Comparison of ENCODE assay signal across 20 cellular contexts in genomic region chr3:157405457-157405856, GRCh38. TPM values are rescaled to one million over a fixed set of nuclear protein-coding genes. Genes with fewer than 3 reads are reported as not detected.
DNase-seq lines count a peak whose midpoint lies in the region; ATAC-seq and TF ChIP-seq lines count a peak whose summit lies in the region.
"Had no signal": no experiment of that assay in that cellular context is flagged by ENCODE, and none has a peak within 500 bp of the region (broad histone marks: within the 10 kb centered on the region; RNA-seq: fewer than 3 reads in every experiment).

No MANE protein-coding gene starts in this region.

- H3K18ac ChIP-seq in mesenchymal stem cell (ENCODE audit: low read depth in 1 of 2, low read length in 2 of 2) = no peak overlapping the region

- no peak for TF ChIP-seq CTCF in cardiac fibroblast (IDR thresholded peaks at IDR 0.05; ENCODE audit: low read depth, low read length)

- H2BK5ac ChIP-seq in mesenchymal stem cell (ENCODE audit: low read depth, low read length, poor library complexity, severe bottlenecking) = no peak overlapping the region

- H2AFZ ChIP-seq in mesenchymal stem cell (ENCODE audit: low read depth, low read length) = no peak overlapping the region

- H4K8ac ChIP-seq in mesenchymal stem cell (ENCODE audit: low read length) = no peak overlapping the region

- H3K4me1 ChIP-seq in mesenchymal stem cell (ENCODE audit: control insufficient read depth, insufficient read depth, low read depth, low read length) = no peaks in the 10 kb centered on the region
- H3K4me1 ChIP-seq: Peyer's patch, psoas muscle had no signal

- no peak overlapping the region for H3K4me2 ChIP-seq in mesenchymal stem cell (ENCODE audit: low read length, poor library complexity, severe bottlenecking)

- no peak overlapping the region for H3K27ac ChIP-seq in mesenchymal stem cell (ENCODE audit: low read length, poor library complexity, severe bottlenecking)
- H3K27ac ChIP-seq: Peyer's patch, psoas muscle, WERI-Rb-1 had no signal

- H3K23ac ChIP-seq in mesenchymal stem cell (ENCODE audit: low read length in 2 of 2) = no peak overlapping the region

- H3K27me3 ChIP-seq in mesenchymal stem cell (ENCODE audit: control insufficient read depth in 1 of 2, insufficient read depth in 1 of 2, low read length in 2 of 2) = no peaks in the 10 kb centered on the region
- H3K27me3 ChIP-seq: Peyer's patch had no signal

- H2BK120ac ChIP-seq in mesenchymal stem cell (ENCODE audit: low read depth, low read length) = no peak overlapping the region

- peak; percentile 15 for DNase-seq in AG08396 (ENCODE audit: low spot score)
- peak; percentile 90 for DNase-seq in M059J (ENCODE audit: low read depth)
- peak; percentile 51 to 77 for DNase-seq in cardiac fibroblast (ENCODE audit: low read depth in 2 of 2)
- peak; percentile 9 for DNase-seq in mesenchymal stem cell
- DNase-seq in GM19240 (ENCODE audit: insufficient read length, low spot score) = no peak
- no peak for DNase-seq in medulla oblongata (ENCODE audit: extremely low spot score)
- DNase-seq: activated CD4-positive, alpha-beta memory T cell treated with anti-CD3 and anti-CD28 coated beads for 36 hours; activated naive CD8-positive, alpha-beta T cell treated with anti-CD3 and anti-CD28 coated beads for 36 hours; activated T-cell treated with anti-CD3 and anti-CD28 coated beads, Interleukin-2, amount 50 U/mL, for 48 hours; GF-D8; glutamatergic neuron; H9; NCI-H187 treated with DMSO at 0.1 percent for 48 hours; NCI-H526 treated with DMSO at 0.1 percent for 48 hours; Peyer's patch; psoas muscle; WERI-Rb-1 had no signal

- no peak overlapping the region for H2AK5ac ChIP-seq in mesenchymal stem cell (ENCODE audit: low read length, severe bottlenecking)

- H3K4me3 ChIP-seq in cardiac fibroblast (replicated peaks in 1 of 2; ENCODE audit: low read depth in 2 of 2, low read length in 2 of 2) (no peak overlapping the region), mesenchymal stem cell (ENCODE audit: insufficient read depth in 1 of 2, low read depth in 1 of 2, low read length in 2 of 2) (no peak overlapping the region)
- H3K4me3 ChIP-seq: Peyer's patch, psoas muscle had no signal

- H2BK12ac ChIP-seq in mesenchymal stem cell (ENCODE audit: low read length in 2 of 2) = no peak overlapping the region

- H3K79me1 ChIP-seq in mesenchymal stem cell (replicated peaks; ENCODE audit: low read length, poor library complexity, severe bottlenecking) = no peaks in the 10 kb centered on the region

- no peak overlapping the region for H3K4ac ChIP-seq in mesenchymal stem cell (ENCODE audit: low read depth in 1 of 2, low read length in 2 of 2)

- no peaks in the 10 kb centered on the region for H3K36me3 ChIP-seq in mesenchymal stem cell (ENCODE audit: control insufficient read depth in 1 of 2, insufficient read depth in 2 of 2, low read depth in 1 of 2, low read length in 2 of 2)
- H3K36me3 ChIP-seq: Peyer's patch, WERI-Rb-1 had no signal

- no peak overlapping the region for H3K14ac ChIP-seq in mesenchymal stem cell (ENCODE audit: low read length in 2 of 2)

- H4K91ac ChIP-seq in mesenchymal stem cell (ENCODE audit: low read length) = no peak overlapping the region

- 67% methylated on average over 2 of the region's 2 CpGs for WGBS in mesenchymal stem cell

- no peaks in the 10 kb centered on the region for H3K9me3 ChIP-seq in mesenchymal stem cell (ENCODE audit: control insufficient read depth, low read length)
- H3K9me3 ChIP-seq: Peyer's patch, psoas muscle had no signal

- no peak overlapping the region for H2BK15ac ChIP-seq in mesenchymal stem cell (ENCODE audit: low read depth, poor library complexity, severe bottlenecking)

- no peak overlapping the region for H3K9ac ChIP-seq in mesenchymal stem cell (ENCODE audit: low read length)

- ATAC-seq in GM18907 (IDR thresholded peaks at IDR 0.05; ENCODE audit: unreplicated experiment) (no peak), GM21619 (IDR thresholded peaks at IDR 0.05; ENCODE audit: unreplicated experiment) (no peak)
- ATAC-seq: natural killer cell treated with Interleukin-12 subunit alpha and Interleukin-12 subunit beta and Interleukin-15 and Interleukin-18, amount 100 ng/mL, for 72 hours; psoas muscle had no signal

RNA-seq across cellular contexts. Expression of gene PTX3, which starts 31.2 kb away (rescaled TPM):
- total RNA-seq in M059J (2014; rRNA removed; shearing (Covaris generic)) = 17.6 and 24.0 TPM in 2 replicates
- polyA plus RNA-seq in mesenchymal stem cell (2013, experiment 1 of 2) = 14.6 TPM
- polyA plus RNA-seq in mesenchymal stem cell (2013, experiment 2 of 2) = 15.4 TPM
- total RNA-seq: natural killer cell treated with Interleukin-12 subunit alpha and Interleukin-12 subunit beta and Interleukin-15 and Interleukin-18, amount 100 ng/mL, for 72 hours had no signal

Comparison
In these comparisons a context has a peak if more than half of its experiments do, and no peak if none do; other contexts are left out.
1. DNase-seq: peak in AG08396 (single experiment), M059J (single experiment), cardiac fibroblast (2 of 2) and mesenchymal stem cell (single experiment); none in GM19240 (single experiment) and medulla oblongata (single experiment).